Comparison of ENCODE assay signal across 8 cellular contexts in genomic region chr6:33634203-33634727, GRCh38. TPM values are rescaled to one million over a fixed set of nuclear protein-coding genes. Genes with fewer than 3 reads are reported as not detected.
DNase-seq lines count a peak whose midpoint lies in the region; ATAC-seq and TF ChIP-seq lines count a peak whose summit lies in the region.

No MANE protein-coding gene starts in this region.

- H3K4me3 Mint-ChIP-seq in central memory CD8-positive, alpha-beta T cell = peak overlapping the region; percentile 92

- no peak for TF ChIP-seq CTCF in AG10803 (conservative IDR thresholded peaks at IDR 0.05; ENCODE audit: low read length)
- no peak for TF ChIP-seq CTCF in mucosa of descending colon (IDR thresholded peaks at IDR 0.05)

- H3K36me3 Mint-ChIP-seq in central memory CD8-positive, alpha-beta T cell (ENCODE audit: insufficient read depth) = peaks cover 20% of the 10 kb centered on the region

- no peaks in the 10 kb centered on the region for H3K9me3 Mint-ChIP-seq in central memory CD8-positive, alpha-beta T cell

- H3K4me1 Mint-ChIP-seq in central memory CD8-positive, alpha-beta T cell = peaks cover 64% of the 10 kb centered on the region

- H3K27ac Mint-ChIP-seq in central memory CD8-positive, alpha-beta T cell (ENCODE audit: low read depth) = peak overlapping the region; percentile 67

- intact Hi-C loops in mucosa of descending colon (cut with DNase I, micrococcal nuclease) = no loop called here

- no peak for ATAC-seq in central memory CD8-positive, alpha-beta T cell (replicated peaks; ENCODE audit: extremely low read depth, poor library complexity, severe bottlenecking)
- ATAC-seq in mucosa of descending colon = peak; percentile 10

- peak overlapping the region; percentile 67 for H3K4me3 ChIP-seq in AG10803 (ENCODE audit: low read length)
- no peak overlapping the region for H3K4me3 ChIP-seq in mucosa of descending colon

- peaks cover 27% of the 10 kb centered on the region for H3K4me1 ChIP-seq in mucosa of descending colon (ENCODE audit: low read depth)

- DNase-seq in AG10803 (ENCODE audit: low read depth) (no peak), NCI-H146 (lab: John Stamatoyannopoulos, UW) (peak; percentile 67), mucosa of descending colon (peak in 1 of 3 donors; percentile 36), GM03348 (ENCODE audit: low spot score) (no peak), NOMO-1 (lab: John Stamatoyannopoulos, UW; ENCODE audit: unreplicated experiment in 2 of 2) (no peak), activated gamma-delta T cell treated with Interleukin-2 at 50 U/mL for 16 hours (no peak)
- no peak for DNase-seq in central memory CD8-positive, alpha-beta T cell (ENCODE audit: low spot score in 2 of 2)
- no peak for DNase-seq in stimulated activated CD4-positive, alpha-beta T cell treated with anti-CD3 and anti-CD28 coated beads, Interleukin-12 subunit alpha, Interleukin-12 subunit beta, amount 100 ng/mL, for 4 hours

- H3K9me3 ChIP-seq in mucosa of descending colon = no peaks in the 10 kb centered on the region

- no peaks in the 10 kb centered on the region for H3K27me3 Mint-ChIP-seq in central memory CD8-positive, alpha-beta T cell

- no peaks in the 10 kb centered on the region for H3K36me3 ChIP-seq in mucosa of descending colon (ENCODE audit: low read depth)

RNA-seq across cellular contexts. Expression of gene ITPR3, which starts 13.1 kb away (rescaled TPM):
- total RNA-seq in mucosa of descending colon = 100 to 1,000 TPM in 2 of 3 donors, 10 to 100 TPM in 1; 60.2 to 111 (median 103) TPM

RNA-seq across cellular contexts. Expression of gene BAK1, which starts 54.2 kb away (rescaled TPM):
- total RNA-seq in mucosa of descending colon = 10 to 100 TPM; 57.1 to 97.9 (median 90.5) TPM
